18 cellular contexts compared by ENCODE assay signal in genomic region chr9:109369285-109369684, GRCh38.
A peak's percentile ranks its signal among the peaks of the same experiment; 100 is the strongest.
DNase-seq lines count a peak whose midpoint lies in the region; ATAC-seq lines count a peak whose summit lies in the region.
"Had no signal": no experiment of that assay in that cellular context is flagged by ENCODE, and none has a peak within 500 bp of the region (broad histone marks: within the 10 kb centered on the region; RNA-seq: fewer than 3 reads in every experiment).

No MANE protein-coding gene starts in this region.

- DNase-seq in left kidney (ENCODE audit: low read depth, low spot score): peak; percentile 6
- no peak for DNase-seq in activated CD8-positive, alpha-beta memory T cell treated with anti-CD3 and anti-CD28 coated beads for 24 hours
- no peak for DNase-seq in GM19238 (ENCODE audit: insufficient read length, low spot score)
- no peak for DNase-seq in activated CD4-positive, CD25-positive, alpha-beta regulatory T cell (lab: John Stamatoyannopoulos, UW)
- no peak for DNase-seq in DMS114 treated with DMSO at 0.1 percent for 48 hours (lab: John Stamatoyannopoulos, UW; ENCODE audit: unreplicated experiment)
- DNase-seq: activated CD4-positive, alpha-beta T cell treated with anti-CD3 and anti-CD28 coated beads for 4 hours; activated T-cell treated with anti-CD3 and anti-CD28 coated beads, Interleukin-2, amount 50 U/mL, for 72 hours; CD4-positive, CD25-positive, alpha-beta regulatory T cell; GDM1; glutamatergic neuron; HFFc6; kidney glomerular epithelial cell; ovary; spleen; substantia nigra had no signal

- ATAC-seq in GM18909 (IDR thresholded peaks at IDR 0.05; ENCODE audit: poor library complexity, unreplicated experiment) (peak; percentile 77), GM21737 (IDR thresholded peaks at IDR 0.05; ENCODE audit: unreplicated experiment) (peak; percentile 86), HG03439 (IDR thresholded peaks at IDR 0.05; ENCODE audit: unreplicated experiment) (peak; percentile 95)
- ATAC-seq: activated T-cell treated with anti-CD3 and anti-CD28 coated beads, Interleukin-2, amount 50 U/mL, for 72 hours had no signal
